ENCODE assay signal across 1 cellular context in genomic region chr7:116512524-116513188, GRCh38.
TF ChIP-seq lines count a peak whose summit lies in the region.

No MANE protein-coding gene starts in this region.

TF ChIP-seq in SK-N-SH, 30 proteins besides CTCF, POLR2A, EP300 and RAD21 (continued from another document):
- TF ChIP-seq REST (IDR thresholded peaks at IDR 0.05; ENCODE audit: low read depth, low read length) (no peak), ZBTB33 (IDR thresholded peaks at IDR 0.05; ENCODE audit: borderline replicate concordance, low read depth) (no peak), USF1 (IDR thresholded peaks at IDR 0.05; ENCODE audit: borderline replicate concordance, low read depth) (no peak), USF2 (IDR thresholded peaks at IDR 0.05; ENCODE audit: borderline replicate concordance, low read depth, low read length) (no peak), RCOR1 (IDR thresholded peaks at IDR 0.05; ENCODE audit: low read length) (no peak), SMC3 (IDR thresholded peaks at IDR 0.05; ENCODE audit: low read depth, low read length) (no peak), IRF3 (IDR thresholded peaks at IDR 0.05; ENCODE audit: low read depth, low read length) (no peak), TCF12 (IDR thresholded peaks at IDR 0.05) (peak; percentile 31; the same call in 1 of the 2 replicates), GATA2 (CRISPR knock-in tag; IDR thresholded peaks at IDR 0.05) (no peak), SIN3A (IDR thresholded peaks at IDR 0.05; ENCODE audit: borderline replicate concordance, low read depth, low read length) (no peak)
TF ChIP-seq in SK-N-SH: peak in this region for 7.
